ENCODE assay signal across 10 cellular contexts in genomic region chr7:44617225-44617885, GRCh38. TPM values are rescaled to one million over a fixed set of nuclear protein-coding genes. Genes with fewer than 3 reads are reported as not detected.
DNase-seq lines count a peak whose midpoint lies in the region; ATAC-seq and TF ChIP-seq lines count a peak whose summit lies in the region.
"Had no signal": no experiment of that assay in that cellular context is flagged by ENCODE, and none has a peak within 500 bp of the region (broad histone marks: within the 10 kb centered on the region; RNA-seq: fewer than 3 reads in every experiment).

No MANE protein-coding gene starts in this region.

- H3K4me3 Mint-ChIP-seq in T-helper 2 cell treated with Interferon-gamma antibody and Interleukin-4, amounts not matched to agents 5 μg/mL and 100 μg/mL, for 36 hours = peak overlapping the region; percentile 1

- H3K27ac Mint-ChIP-seq in T-helper 2 cell treated with Interferon-gamma antibody and Interleukin-4, amounts not matched to agents 5 μg/mL and 100 μg/mL, for 36 hours = peak overlapping the region; percentile 56

- peaks cover 56% of the 10 kb centered on the region for H3K4me1 Mint-ChIP-seq in T-helper 2 cell treated with Interferon-gamma antibody and Interleukin-4, amounts not matched to agents 5 μg/mL and 100 μg/mL, for 36 hours (ENCODE audit: low read depth)

- H3K9me3 Mint-ChIP-seq in T-helper 2 cell treated with Interferon-gamma antibody and Interleukin-4, amounts not matched to agents 5 μg/mL and 100 μg/mL, for 36 hours = no peaks in the 10 kb centered on the region

- H3K4me3 ChIP-seq in AG09309 (ENCODE audit: control insufficient read depth, low read depth, low read length) (no peak overlapping the region), fibroblast of the aortic adventitia (ENCODE audit: low read depth, low read length) (no peak overlapping the region)
- H3K4me3 ChIP-seq: stomach had no signal

- TF ChIP-seq CTCF in AG09309 (IDR thresholded peaks at IDR 0.05; ENCODE audit: control insufficient read depth, insufficient read depth, low read depth, low read length, missing control alignments) (no peak), fibroblast of the aortic adventitia (IDR thresholded peaks at IDR 0.05; ENCODE audit: insufficient read depth, low read length) (no peak)

- peaks cover 28% of the 10 kb centered on the region for H3K36me3 Mint-ChIP-seq in T-helper 2 cell treated with Interferon-gamma antibody and Interleukin-4, amounts not matched to agents 5 μg/mL and 100 μg/mL, for 36 hours (ENCODE audit: low read depth)

- peak; percentile 38 for ATAC-seq in GM19351 (IDR thresholded peaks at IDR 0.05; ENCODE audit: unreplicated experiment)
- no peak for ATAC-seq in HG03460 (IDR thresholded peaks at IDR 0.05; ENCODE audit: unreplicated experiment)

- peak; percentile 29 for DNase-seq in AG09309 (ENCODE audit: low read depth)
- no peak for DNase-seq in T-helper 2 cell treated with Interferon-gamma antibody and Interleukin-4, amounts not matched to agents 5 μg/mL and 100 μg/mL, for 36 hours (ENCODE audit: low spot score)
- peak; percentile 67 for DNase-seq in fibroblast of the aortic adventitia (ENCODE audit: low read depth)
- no peak for DNase-seq in KG1 (lab: John Stamatoyannopoulos, UW)
- no peak for DNase-seq in GM19238 (ENCODE audit: insufficient read length, low spot score)
- DNase-seq in cerebellar nuclear complex (lab: John Stamatoyannopoulos, UW) = no peak
- DNase-seq: Right ventricle myocardium superior, stomach had no signal

- no peaks in the 10 kb centered on the region for H3K27me3 Mint-ChIP-seq in T-helper 2 cell treated with Interferon-gamma antibody and Interleukin-4, amounts not matched to agents 5 μg/mL and 100 μg/mL, for 36 hours (ENCODE audit: low read depth)

RNA-seq across cellular contexts. Expression of gene OGDH, which starts 10.9 kb away (rescaled TPM):
- total RNA-seq in fibroblast of the aortic adventitia (ENCODE audit: low replicate concordance) = 26.2 and 85.6 TPM in 2 replicates

RNA-seq across cellular contexts. Expression of gene TMED4, which starts 35.3 kb away (rescaled TPM):
- total RNA-seq in fibroblast of the aortic adventitia (ENCODE audit: low replicate concordance) = 48.3 and 78.5 TPM in 2 replicates

RNA-seq across cellular contexts. Expression of gene DDX56, which starts 43.6 kb away (rescaled TPM):
- total RNA-seq in fibroblast of the aortic adventitia (ENCODE audit: low replicate concordance) = 14.6 and 48.4 TPM in 2 replicates

Comparison
In these comparisons a context has a peak if more than half of its experiments do, and no peak if none do; other contexts are left out.
1. DNase-seq: peak in AG09309 (single experiment) and fibroblast of the aortic adventitia (single experiment); none in T-helper 2 cell treated with Interferon-gamma antibody and Interleukin-4, amounts not matched to agents 5 μg/mL and 100 μg/mL, for 36 hours (single experiment), KG1 (single experiment), GM19238 (single experiment) and cerebellar nuclear complex (0 of 2).